Comparison of ENCODE assay signal across 8 cellular contexts in the genomic region with DNA sequence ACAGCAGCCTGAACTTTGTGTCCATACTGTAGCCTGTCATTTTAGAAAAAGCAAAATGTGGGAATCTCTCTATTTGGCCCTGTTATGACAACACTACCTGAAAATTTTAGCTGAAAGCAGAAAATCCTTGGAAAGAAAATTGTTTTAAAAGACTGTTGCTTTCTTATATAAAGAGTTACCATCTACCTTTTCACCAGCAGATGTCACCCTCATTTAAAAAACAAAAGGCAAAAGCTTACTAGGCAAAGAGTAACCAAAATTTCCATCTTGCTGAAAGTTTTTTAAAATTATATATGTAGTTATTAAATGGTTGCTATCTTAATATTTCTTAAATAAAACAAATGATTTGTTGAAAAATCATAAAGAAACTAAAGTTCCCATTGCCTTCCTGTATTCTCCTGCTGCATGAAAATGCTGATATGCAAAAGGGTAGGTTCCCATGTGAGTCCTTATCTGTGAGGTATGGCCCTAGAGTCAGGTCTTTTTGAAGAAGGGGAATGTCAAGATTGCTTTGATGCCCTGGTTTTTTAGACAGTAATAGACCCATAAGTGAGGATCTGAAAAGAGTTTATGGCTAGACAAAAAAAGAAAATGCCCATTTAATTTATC.
DNase-seq lines count a peak whose midpoint lies in the region; ATAC-seq, FAIRE-seq and TF ChIP-seq lines count a peak whose summit lies in the region.

No MANE protein-coding gene starts in this region.

- peaks cover 27% of the 10 kb centered on the region for H4K20me1 ChIP-seq in neural progenitor cell (ENCODE audit: low read depth)

- no peak overlapping the region for H3K4me3 ChIP-seq in neural progenitor cell

- no peaks in the 10 kb centered on the region for H3K9me3 ChIP-seq in neural progenitor cell (ENCODE audit: low read depth)

- no peak for ATAC-seq in left colon

- no peak overlapping the region for H2AFZ ChIP-seq in neural progenitor cell (replicated peaks)

- H3K4me1 Mint-ChIP-seq in neural progenitor cell, result peaks cover 9% of the 10 kb centered on the region

- no peak overlapping the region for H3K4me3 Mint-ChIP-seq in neural progenitor cell

- H3K4me1 ChIP-seq in neural progenitor cell, result no peaks in the 10 kb centered on the region

- peak; percentile 1 for DNase-seq in GF-D8 (lab: John Stamatoyannopoulos, UW)
- peak; percentile 10 for DNase-seq in NCI-H748 treated with DMSO at 0.1 percent for 48 hours (lab: John Stamatoyannopoulos, UW)
- DNase-seq in dermis blood vessel endothelial cell, result peak; percentile 65
- no peak for DNase-seq in neural progenitor cell (ENCODE audit: low spot score)
- DNase-seq in urothelium cell line (ENCODE audit: low spot score), result no peak
- DNase-seq in left colon, result no peak
- no peak for DNase-seq in amygdala (lab: John Stamatoyannopoulos, UW)

- peak; percentile 97 for FAIRE-seq in A204.1 (lab: Jason Lieb, UNC)
- no peak for FAIRE-seq in urothelium cell line (lab: Jason Lieb, UNC)

- H3K79me2 ChIP-seq in neural progenitor cell (ENCODE audit: low read depth), result peaks cover 9% of the 10 kb centered on the region

- intact Hi-C loops in left colon (cut with DNase I, micrococcal nuclease), result loop anchor here in 1 of 2 donors (10.0 kb wide), 1 partner anchor 245 kb away; no protein-coding TSS in a partner anchor

- peaks cover 6% of the 10 kb centered on the region for H3F3A ChIP-seq in neural progenitor cell (ENCODE audit: low read depth)

- H3K27ac Mint-ChIP-seq in neural progenitor cell, result no peak overlapping the region

- no peaks in the 10 kb centered on the region for H3K9me3 Mint-ChIP-seq in neural progenitor cell

- no peak overlapping the region for H3K4me2 ChIP-seq in neural progenitor cell

- H3K9ac ChIP-seq in neural progenitor cell, result no peak overlapping the region

- peak; percentile 67 for TF ChIP-seq CTCF in neural progenitor cell (IDR thresholded peaks at IDR 0.05)

- H3K36me3 Mint-ChIP-seq in neural progenitor cell, result no peaks in the 10 kb centered on the region

- H3K27ac ChIP-seq in neural progenitor cell, result no peak overlapping the region

- H3K27me3 Mint-ChIP-seq in neural progenitor cell (ENCODE audit: insufficient read depth, low read depth), result peaks cover 2% of the 10 kb centered on the region

- H3K36me3 ChIP-seq in neural progenitor cell, result peaks cover 4% of the 10 kb centered on the region

- H3K27me3 ChIP-seq in neural progenitor cell, result no peaks in the 10 kb centered on the region

Comparison
In these comparisons a context has a peak if more than half of its experiments do, and no peak if none do; other contexts are left out.
1. DNase-seq: peak in GF-D8 (single experiment), NCI-H748 treated with DMSO at 0.1 percent for 48 hours (single experiment) and dermis blood vessel endothelial cell (single experiment); none in neural progenitor cell (single experiment), urothelium cell line (single experiment), left colon (0 of 2) and amygdala (0 of 56).